Comparison of ENCODE assay signal across 16 cellular contexts in the genomic region with DNA sequence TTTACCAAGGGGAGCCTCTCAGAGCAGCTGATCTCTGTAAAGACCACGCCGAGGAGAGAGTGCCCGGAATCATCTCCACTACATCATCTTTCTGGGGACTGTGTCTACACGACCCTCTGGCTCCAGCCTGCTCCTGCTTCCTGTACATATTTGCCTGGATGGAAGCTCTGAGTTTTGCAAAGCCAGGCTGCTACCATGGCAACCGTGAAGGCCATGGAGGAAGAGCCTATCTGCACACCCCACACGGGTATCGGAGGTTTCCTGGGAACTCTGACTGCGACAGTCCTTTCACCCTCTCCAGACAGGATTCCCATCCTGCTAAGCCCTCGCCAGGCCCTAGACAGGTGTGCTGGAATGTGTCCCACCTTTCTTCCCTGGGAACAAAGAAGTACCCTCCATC.
"Had no signal": no experiment of that assay in that cellular context is flagged by ENCODE, and none has a peak within 500 bp of the region (broad histone marks: within the 10 kb centered on the region; RNA-seq: fewer than 3 reads in every experiment).

No MANE protein-coding gene starts in this region.

- H3K27ac ChIP-seq: colonic mucosa, gastroesophageal sphincter, heart left ventricle, sigmoid colon, tibial artery, uterus had no signal

- ATAC-seq: activated CD4-positive, alpha-beta T cell treated with anti-CD3 and anti-CD28 coated beads for 36 hours; esophagus mucosa; gastroesophageal sphincter; heart left ventricle; left ventricle myocardium superior; naive thymus-derived CD8-positive, alpha-beta T cell; WTC11 had no signal

- DNase-seq: activated CD4-positive, alpha-beta T cell treated with anti-CD3 and anti-CD28 coated beads for 36 hours; activated CD4-positive, alpha-beta T cell treated with anti-CD3 and anti-CD28 coated beads, Interleukin-2, amount 50 U/mL, for 48 hours; activated gamma-delta T cell; amniotic stem cell; colonic mucosa; effector CD4-positive, alpha-beta T cell; heart left ventricle; left ventricle myocardium superior; naive thymus-derived CD8-positive, alpha-beta T cell; sigmoid colon; stimulated activated naive CD4-positive, alpha-beta T cell treated with Interleukin-2 at 50 U/mL for 16 hours; tibial artery; uterus had no signal

- H3K9me3 ChIP-seq: colonic mucosa, gastroesophageal sphincter, heart left ventricle, sigmoid colon, tibial artery, uterus had no signal

- H3K4me1 ChIP-seq: colonic mucosa, uterus had no signal

- H3K4me3 ChIP-seq: colonic mucosa, gastroesophageal sphincter, heart left ventricle, sigmoid colon, tibial artery, uterus had no signal

- H3K36me3 ChIP-seq: colonic mucosa, uterus had no signal

- H3K27me3 ChIP-seq: colonic mucosa, gastroesophageal sphincter, heart left ventricle, sigmoid colon, tibial artery, uterus had no signal
